8 cellular contexts compared by ENCODE assay signal in the genomic region with DNA sequence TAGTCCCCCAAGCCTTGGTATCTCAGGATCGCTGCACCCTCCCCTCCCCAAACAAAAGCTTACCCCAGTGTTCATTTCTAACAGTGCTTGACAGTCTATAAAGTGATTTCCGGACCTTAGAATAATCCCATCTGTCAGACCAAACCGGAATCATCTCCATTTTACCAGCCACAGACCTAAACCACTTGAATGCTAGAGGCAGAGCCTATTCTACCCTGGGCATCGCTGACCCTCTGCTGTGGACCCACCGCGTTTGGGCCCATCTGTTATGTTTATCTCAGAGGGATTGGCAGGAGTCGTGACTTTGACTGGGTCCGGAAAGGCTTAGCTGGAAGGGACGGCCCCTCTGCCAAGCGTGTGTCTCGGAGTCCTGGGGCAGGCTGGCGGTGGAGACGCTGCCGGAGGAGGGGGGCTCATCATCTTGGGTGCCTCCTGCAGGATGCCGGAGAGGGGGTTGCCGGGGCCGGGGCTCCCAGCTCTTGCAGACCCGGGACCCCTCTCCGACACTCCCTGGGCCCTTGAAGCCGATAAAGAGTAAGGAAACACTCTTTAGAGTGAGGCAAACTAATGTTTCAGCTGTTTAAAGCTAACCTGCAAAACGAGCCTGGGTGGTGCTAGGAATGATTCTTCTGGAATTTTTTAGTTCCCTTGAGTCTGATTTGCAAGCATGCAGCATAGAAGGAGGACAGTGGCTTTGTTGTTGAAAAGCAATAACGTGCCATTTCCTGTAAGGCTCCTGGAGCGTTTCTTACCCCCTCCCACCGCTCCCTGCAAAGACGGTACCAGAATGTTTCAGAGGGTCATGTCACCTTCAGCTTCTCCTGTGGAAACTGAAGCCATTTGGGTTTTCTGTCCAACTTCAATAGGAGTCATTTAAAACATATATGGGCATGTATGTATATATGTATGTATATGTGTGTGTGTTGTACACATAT. TPM values are rescaled to one million over a fixed set of nuclear protein-coding genes. Genes with fewer than 3 reads are reported as not detected.
DNase-seq lines count a peak whose midpoint lies in the region; ATAC-seq and TF ChIP-seq lines count a peak whose summit lies in the region.

No MANE protein-coding gene starts in this region.

- no peaks in the 10 kb centered on the region for H3K79me2 ChIP-seq in SK-N-SH (ENCODE audit: insufficient read depth)

- no peak for ATAC-seq in SK-N-SH treated with all-trans-retinoic acid at 6 μM for 48 hours
- no peak for ATAC-seq in T-cell (replicated peaks in 1 of 4)

- peak overlapping the region; percentile 96 for H3K4me2 ChIP-seq in SK-N-SH

- TF ChIP-seq CTCF in SK-N-SH (IDR thresholded peaks at IDR 0.05) (no peak), coronary artery (IDR thresholded peaks at IDR 0.05) (no peak), type B pancreatic cell (conservative IDR thresholded peaks at IDR 0.05) (no peak)

- no peak overlapping the region for H3K27ac ChIP-seq in SK-N-SH (ENCODE audit: low read depth in 2 of 2, low read length in 1 of 2)
- H3K27ac ChIP-seq in coronary artery = peak overlapping the region in 1 of 2 donors; percentile 94
- H3K27ac ChIP-seq in muscle layer of duodenum (ENCODE audit: low read length) = peak overlapping the region; percentile 49

- H2AFZ ChIP-seq in SK-N-SH (ENCODE audit: low read depth) = peak overlapping the region; percentile 73; the same call in 1 of the 2 replicates

- no peaks in the 10 kb centered on the region for H4K20me1 ChIP-seq in SK-N-SH (ENCODE audit: insufficient read depth)

- H3K4me3 Mint-ChIP-seq in T-cell (peak overlapping the region; percentile 87 to 95 (median 89)), type B pancreatic cell (peak overlapping the region; percentile 96)

- POLR2A ChIA-PET in SK-N-SH (lab: Yijun Ruan, JAX) (no interaction called here), T-cell (lab: Charles Lee) (no interaction called here)

- no peaks in the 10 kb centered on the region for H3K27me3 Mint-ChIP-seq in T-cell
- H3K27me3 Mint-ChIP-seq in type B pancreatic cell = no peaks in the 10 kb centered on the region

- H3K36me3 Mint-ChIP-seq in T-cell = peaks cover 4% of the 10 kb centered on the region
- no peaks in the 10 kb centered on the region for H3K36me3 Mint-ChIP-seq in type B pancreatic cell

- H3K4me1 Mint-ChIP-seq in T-cell (peaks cover 44 to 58% (median 45%) of the 10 kb centered on the region in 3 donors), type B pancreatic cell (ENCODE audit: unreplicated experiment) (peaks cover 23% of the 10 kb centered on the region)

- peaks cover 24% of the 10 kb centered on the region for H3F3A ChIP-seq in SK-N-SH (replicated peaks; ENCODE audit: insufficient read depth)

- H3K27ac Mint-ChIP-seq in T-cell (peak overlapping the region; percentile 74 to 89), type B pancreatic cell (peak overlapping the region; percentile 78)

- peak overlapping the region; percentile 21; the same call in 1 of the 2 replicates for H3K9ac ChIP-seq in SK-N-SH

- no peak for TF ChIP-seq EP300 in SK-N-SH (IDR thresholded peaks at IDR 0.05; ENCODE audit: borderline replicate concordance in 1 of 2, low read depth in 1 of 2, low read length in 1 of 2)

- H3K36me3 ChIP-seq in SK-N-SH (replicated peaks in 1 of 2; ENCODE audit: control insufficient read depth in 1 of 2, insufficient read depth in 2 of 2, low read length in 1 of 2) (no peaks in the 10 kb centered on the region), muscle layer of duodenum (ENCODE audit: control insufficient read depth in 1 of 2, insufficient read depth in 2 of 2, low read length in 2 of 2) (no peaks in the 10 kb centered on the region)

- peaks cover 6 to 16% of the 10 kb centered on the region in 2 experiments; a peak in 2 of 4 replicates for H3K4me1 ChIP-seq in SK-N-SH (ENCODE audit: control insufficient read depth in 1 of 2, insufficient read depth in 2 of 2, low read depth in 1 of 2, low read length in 1 of 2)
- peaks cover 10 to 28% of the 10 kb centered on the region in 2 donors for H3K4me1 ChIP-seq in muscle layer of duodenum (ENCODE audit: control insufficient read depth in 1 of 2, insufficient read depth in 2 of 2, low read length in 2 of 2)

- no peaks in the 10 kb centered on the region for H3K9me2 ChIP-seq in SK-N-SH

- DNase-seq in SK-N-SH (peak; percentile 56), T-cell (peak in 5 of 34 experiments; percentile 8 to 16 (median 11)), coronary artery (ENCODE audit: low spot score) (no peak), type B pancreatic cell (ENCODE audit: extremely low spot score, unreplicated experiment) (no peak), HPDE6-E6E7 (ENCODE audit: extremely low spot score) (no peak), NCI-H2196 (lab: John Stamatoyannopoulos, UW; ENCODE audit: unreplicated experiment) (no peak)

- CTCF ChIA-PET in SK-N-SH (lab: Yijun Ruan, JAX) = interaction anchor here (1.0 to 2.3 kb wide), 4 partner anchors 8 to 13 kb away, joined by 3 to 6 read pairs (median 3); no protein-coding TSS in a partner anchor
- CTCF ChIA-PET in T-cell (lab: Charles Lee) = interaction anchor here (0.6 to 0.7 kb wide), 3 partner anchors 78 to 972 kb away, joined by 3 to 9 read pairs (median 5); partner anchors contain the start of genes BORCS8 (in 1 of the 2) and RFXANK (in 1 of the 2)

- H3K9me3 ChIP-seq in SK-N-SH = no peaks in the 10 kb centered on the region
- no peaks in the 10 kb centered on the region for H3K9me3 ChIP-seq in muscle layer of duodenum (ENCODE audit: control insufficient read depth in 1 of 2, low read length in 2 of 2)

- H3K9me3 Mint-ChIP-seq in T-cell (no peaks in the 10 kb centered on the region), type B pancreatic cell (no peaks in the 10 kb centered on the region)

- H3K4me3 ChIP-seq in SK-N-SH (ENCODE audit: low read depth in 2 of 2, low read length in 1 of 2) (peak overlapping the region; percentile 59 to 72), coronary artery (peak overlapping the region; percentile 100), muscle layer of duodenum (ENCODE audit: low read depth in 1 of 2, low read length in 2 of 2) (peak overlapping the region; percentile 77 to 82)

- H3K27me3 ChIP-seq in SK-N-SH (ENCODE audit: insufficient read depth) (no peaks in the 10 kb centered on the region), muscle layer of duodenum (ENCODE audit: low read depth, low read length) (no peaks in the 10 kb centered on the region)

- no peak for TF ChIP-seq RAD21 in SK-N-SH (IDR thresholded peaks at IDR 0.05; ENCODE audit: low read length)

- 15% methylated on average over 18 of the region's 25 CpGs for WGBS in SK-N-SH (ENCODE audit: low lambda C conversion rate)

TF ChIP-seq in SK-N-SH, 30 proteins besides CTCF, POLR2A, EP300 and RAD21:
- no peak for TF ChIP-seq RFX5 (IDR thresholded peaks at IDR 0.05; ENCODE audit: low read length)
TF ChIP-seq in SK-N-SH: peak in this region for 0.

TF ChIP-seq in SK-N-SH treated with all-trans-retinoic acid at 6 μM for 48 hours, 23 proteins besides CTCF, POLR2A, EP300 and RAD21:
- TF ChIP-seq ZNF70 (CRISPR knock-in tag; IDR thresholded peaks at IDR 0.05) = no peak
- TF ChIP-seq PPARA (CRISPR knock-in tag; IDR thresholded peaks at IDR 0.05; ENCODE audit: borderline replicate concordance) = no peak
- no peak for TF ChIP-seq ESRRG (CRISPR knock-in tag; IDR thresholded peaks at IDR 0.05)
- no peak for TF ChIP-seq CSDC2 (CRISPR knock-in tag; IDR thresholded peaks at IDR 0.05)
- TF ChIP-seq RARB (CRISPR knock-in tag; IDR thresholded peaks at IDR 0.05) = no peak
- TF ChIP-seq ZFP30 (CRISPR knock-in tag; IDR thresholded peaks at IDR 0.05) = no peak
- no peak for TF ChIP-seq ZNF565 (CRISPR knock-in tag; conservative IDR thresholded peaks at IDR 0.05; ENCODE audit: low read depth)
- TF ChIP-seq TOX (CRISPR knock-in tag; IDR thresholded peaks at IDR 0.05; ENCODE audit: borderline replicate concordance) = no peak
- TF ChIP-seq OSR1 (CRISPR knock-in tag; IDR thresholded peaks at IDR 0.05) = no peak
- TF ChIP-seq ARNTL (CRISPR knock-in tag; IDR thresholded peaks at IDR 0.05; ENCODE audit: borderline replicate concordance, low read depth) = no peak
- TF ChIP-seq BACH2 (CRISPR knock-in tag; IDR thresholded peaks at IDR 0.05; ENCODE audit: borderline replicate concordance) = no peak
TF ChIP-seq in SK-N-SH treated with all-trans-retinoic acid at 6 μM for 48 hours: peak in this region for 0.

RNA-seq across cellular contexts. Expression of gene SLC25A42, which starts 1.3 kb away (rescaled TPM):
- 4.3 and 6.1 TPM in 2 replicates for polyA plus RNA-seq in SK-N-SH (2012; rRNA removed)
- 2.8 and 4.3 TPM in 2 replicates for polyA plus RNA-seq in SK-N-SH (2012; cell fraction: cytosol; rRNA removed)
- polyA plus RNA-seq in SK-N-SH (2012; cell fraction: nucleus; rRNA removed) = 16.9 and 18.8 TPM in 2 replicates
- 10 to 100 TPM; 24.9 to 35.0 (median 30.5) TPM for total RNA-seq in T-cell
- 10.0 and 13.4 TPM in 2 replicates for total RNA-seq in type B pancreatic cell (ENCODE audit: low replicate concordance)

RNA-seq across cellular contexts. Expression of gene ARMC6, which starts 31.7 kb away (rescaled TPM):
- polyA plus RNA-seq in SK-N-SH (2012; rRNA removed) = 32.2 and 34.7 TPM in 2 replicates
- 13.8 and 22.3 TPM in 2 replicates for polyA plus RNA-seq in SK-N-SH (2012; cell fraction: cytosol; rRNA removed)
- polyA plus RNA-seq in SK-N-SH (2012; cell fraction: nucleus; rRNA removed) = 30.9 and 32.2 TPM in 2 replicates
- total RNA-seq in T-cell (10 to 100 TPM; 12.8 to 22.7 (median 18.7) TPM), type B pancreatic cell (ENCODE audit: low replicate concordance) (28.2 and 34.6 TPM in 2 replicates)

RNA-seq across cellular contexts. Expression of gene SUGP2, which starts 31.8 kb away (rescaled TPM):
- polyA plus RNA-seq in SK-N-SH (2012; rRNA removed) = 56.3 and 74.9 TPM in 2 replicates
- 22.0 and 27.1 TPM in 2 replicates for polyA plus RNA-seq in SK-N-SH (2012; cell fraction: cytosol; rRNA removed)
- polyA plus RNA-seq in SK-N-SH (2012; cell fraction: nucleus; rRNA removed) = 274 and 332 TPM in 2 replicates
- total RNA-seq in T-cell (100 to 1,000 TPM; 114 to 139 (median 119) TPM), type B pancreatic cell (ENCODE audit: low replicate concordance) (58.6 and 123 TPM in 2 replicates)
